Comparison of ENCODE assay signal across 25 cellular contexts in the genomic region with DNA sequence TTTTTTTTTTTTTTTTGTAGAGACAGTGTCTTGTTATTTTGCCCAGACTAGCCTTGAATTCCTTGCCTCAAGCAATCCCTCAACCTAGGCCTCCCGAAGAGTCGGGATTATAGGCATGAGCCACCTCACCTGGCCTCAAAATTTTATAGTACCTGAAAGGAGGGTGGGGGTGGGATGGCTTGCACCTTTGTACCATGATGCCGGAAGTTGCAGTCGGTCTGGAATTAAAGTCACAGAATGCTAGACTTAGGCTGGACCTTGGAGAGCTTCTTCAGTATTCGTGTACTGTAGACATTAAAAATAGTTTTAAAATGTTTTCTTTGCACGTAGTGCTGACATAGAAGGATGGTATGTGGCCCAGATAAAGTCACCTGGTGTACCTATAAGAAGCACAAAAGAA.
"Had no signal": no experiment of that assay in that cellular context is flagged by ENCODE, and none has a peak within 500 bp of the region (broad histone marks: within the 10 kb centered on the region; RNA-seq: fewer than 3 reads in every experiment).

No MANE protein-coding gene starts in this region.

- H3K9ac ChIP-seq: parathyroid adenoma had no signal

- H3K27ac ChIP-seq: ovary, parathyroid adenoma, psoas muscle, right lobe of liver, sigmoid colon, stomach, thoracic aorta, thyroid gland, tibial nerve, upper lobe of right lung, uterus had no signal

- H2AFZ ChIP-seq: parathyroid adenoma had no signal

- H3K27me3 ChIP-seq: ovary, right lobe of liver, sigmoid colon, stomach, thyroid gland, tibial nerve, upper lobe of right lung, uterus had no signal

- DNase-seq: naive thymus-derived CD8-positive, alpha-beta T cell; nephron progenitor cell; occipital lobe; ovary; posterior cingulate gyrus; psoas muscle; right cardiac atrium; right lobe of liver; sigmoid colon; small intestine; stimulated activated CD4-positive, alpha-beta T cell treated with anti-CD3 and anti-CD28 coated beads, Interleukin-15, amount 100 ng/mL, for 24 hours; stimulated activated CD4-positive, alpha-beta T cell treated with anti-CD3 and anti-CD28 coated beads, Interleukin-2, amount 100 ng/mL, for 24 hours; stimulated activated CD4-positive, alpha-beta T cell treated with anti-CD3 and anti-CD28 coated beads, Interleukin-2, amount 100 ng/mL, for 48 hours; stimulated activated CD4-positive, alpha-beta T cell treated with anti-CD3 and anti-CD28 coated beads, Interleukin-4, amount 100 ng/mL, for 24 hours; stimulated activated naive B cell treated with anti-CD40 and anti-IgM and Interleukin-4, amounts not matched to agents 10 μg/mL and 1 μg/mL and 100 μg/mL, for 72 hours; stimulated activated naive CD4-positive, alpha-beta T cell treated with Interleukin-2 at 50 U/mL for 16 hours; stomach; thyroid gland; upper lobe of right lung; uterus had no signal

- H3K36me3 ChIP-seq: ovary, right lobe of liver, sigmoid colon, stomach, thoracic aorta, thyroid gland, tibial nerve, upper lobe of right lung, uterus had no signal

- ATAC-seq: naive thymus-derived CD8-positive, alpha-beta T cell; natural killer cell treated with Interleukin-12 subunit alpha and Interleukin-12 subunit beta and Interleukin-15 and Interleukin-18, amount 100 ng/mL, for 72 hours; psoas muscle; right cardiac atrium; right lobe of liver; stimulated activated effector memory CD8-positive, alpha-beta T cell treated with anti-CD3 and anti-CD28 coated beads, Interleukin-12 subunit alpha, Interleukin-12 subunit beta, amount 100 ng/mL, for 72 hours; stimulated activated naive B cell treated with anti-CD40 and anti-IgM and Interleukin-4, amounts not matched to agents 10 μg/mL and 1 μg/mL and 100 μg/mL, for 72 hours; upper lobe of right lung had no signal

- H3K9me3 ChIP-seq: ovary, psoas muscle, right lobe of liver, thoracic aorta, thyroid gland, upper lobe of right lung, uterus had no signal

- H3K4me1 ChIP-seq: parathyroid adenoma, psoas muscle, right lobe of liver, sigmoid colon, stomach, thyroid gland, tibial nerve, upper lobe of right lung, uterus had no signal

- H3K4me3 ChIP-seq: ovary, psoas muscle, right lobe of liver, sigmoid colon, stomach, thoracic aorta, thyroid gland, tibial nerve, upper lobe of right lung, uterus had no signal
